Comparison of ENCODE assay signal across 9 cellular contexts in genomic region chr4:7539659-7540058, GRCh38.
A peak's percentile ranks its signal among the peaks of the same experiment; 100 is the strongest.
DNase-seq lines count a peak whose midpoint lies in the region; ATAC-seq and TF ChIP-seq lines count a peak whose summit lies in the region.
"Had no signal": no experiment of that assay in that cellular context is flagged by ENCODE, and none has a peak within 500 bp of the region (broad histone marks: within the 10 kb centered on the region; RNA-seq: fewer than 3 reads in every experiment).

No MANE protein-coding gene starts in this region.

- no peak overlapping the region for H3K4me3 ChIP-seq in breast epithelium

- H3K4me1 Mint-ChIP-seq in MCF 10A (ENCODE audit: insufficient read depth, unreplicated experiment) (no peaks in the 10 kb centered on the region), chondrocyte (ENCODE audit: low read depth) (no peaks in the 10 kb centered on the region)
- peaks cover 6% of the 10 kb centered on the region for H3K4me1 Mint-ChIP-seq in central memory CD8-positive, alpha-beta T cell
- H3K4me1 Mint-ChIP-seq in stimulated activated effector memory CD8-positive, alpha-beta T cell treated with anti-CD3 and anti-CD28 coated beads, Interleukin-12 subunit alpha, Interleukin-12 subunit beta, amount 100 ng/mL, for 72 hours: peaks cover 11% of the 10 kb centered on the region

- H3K9me3 ChIP-seq in breast epithelium: peaks cover 1 to 4% of the 10 kb centered on the region in 2 donors

- TF ChIP-seq CTCF in MCF 10A (IDR thresholded peaks at IDR 0.05; ENCODE audit: unreplicated experiment): no peak
- no peak for TF ChIP-seq CTCF in breast epithelium (IDR thresholded peaks at IDR 0.05)
- no peak for TF ChIP-seq CTCF in chondrocyte (IDR thresholded peaks at IDR 0.05)

- CTCF ChIA-PET in MCF 10A (lab: Yijun Ruan, JAX): no interaction called here

- H3K27ac Mint-ChIP-seq in MCF 10A (ENCODE audit: low read depth, unreplicated experiment) (peak overlapping the region; percentile 49), chondrocyte (ENCODE audit: unreplicated experiment) (no peak overlapping the region)
- peak overlapping the region; percentile 85 for H3K27ac Mint-ChIP-seq in central memory CD8-positive, alpha-beta T cell (ENCODE audit: low read depth)
- H3K27ac Mint-ChIP-seq in stimulated activated effector memory CD8-positive, alpha-beta T cell treated with anti-CD3 and anti-CD28 coated beads, Interleukin-12 subunit alpha, Interleukin-12 subunit beta, amount 100 ng/mL, for 72 hours: peak overlapping the region; percentile 81

- DNase-seq in MCF 10A (ENCODE audit: unreplicated experiment) (peak; percentile 76), breast epithelium (ENCODE audit: low spot score in 2 of 2) (no peak), SKM-1 treated with dmso at 0.1 percent for 144 hours (lab: John Stamatoyannopoulos, UW; ENCODE audit: unreplicated experiment) (peak; percentile 97), chondrocyte (ENCODE audit: low spot score) (no peak)
- DNase-seq in central memory CD8-positive, alpha-beta T cell (ENCODE audit: low spot score in 2 of 2): peak; percentile 47 to 81
- peak; percentile 12 to 60 for DNase-seq in stimulated activated effector memory CD8-positive, alpha-beta T cell treated with anti-CD3 and anti-CD28 coated beads, Interleukin-12 subunit alpha, Interleukin-12 subunit beta, amount 100 ng/mL, for 72 hours (ENCODE audit: low spot score in 2 of 2)

- H3K9me3 Mint-ChIP-seq in MCF 10A (ENCODE audit: unreplicated experiment): peaks cover 8% of the 10 kb centered on the region
- no peaks in the 10 kb centered on the region for H3K9me3 Mint-ChIP-seq in central memory CD8-positive, alpha-beta T cell
- peaks cover 6% of the 10 kb centered on the region for H3K9me3 Mint-ChIP-seq in stimulated activated effector memory CD8-positive, alpha-beta T cell treated with anti-CD3 and anti-CD28 coated beads, Interleukin-12 subunit alpha, Interleukin-12 subunit beta, amount 100 ng/mL, for 72 hours
- H3K9me3 Mint-ChIP-seq in chondrocyte (ENCODE audit: low read depth): peaks cover 2% of the 10 kb centered on the region

- POLR2A ChIA-PET in MCF 10A (lab: Yijun Ruan, JAX): no interaction called here

- H3K36me3 Mint-ChIP-seq in MCF 10A (ENCODE audit: insufficient read depth, unreplicated experiment) (no peaks in the 10 kb centered on the region), chondrocyte (ENCODE audit: low read depth) (no peaks in the 10 kb centered on the region)
- H3K36me3 Mint-ChIP-seq in central memory CD8-positive, alpha-beta T cell (ENCODE audit: insufficient read depth): no peaks in the 10 kb centered on the region
- H3K36me3 Mint-ChIP-seq in stimulated activated effector memory CD8-positive, alpha-beta T cell treated with anti-CD3 and anti-CD28 coated beads, Interleukin-12 subunit alpha, Interleukin-12 subunit beta, amount 100 ng/mL, for 72 hours: no peaks in the 10 kb centered on the region

- peak; percentile 84 for ATAC-seq in central memory CD8-positive, alpha-beta T cell (replicated peaks; ENCODE audit: extremely low read depth, poor library complexity, severe bottlenecking)
- ATAC-seq in stimulated activated effector memory CD8-positive, alpha-beta T cell treated with anti-CD3 and anti-CD28 coated beads, Interleukin-12 subunit alpha, Interleukin-12 subunit beta, amount 100 ng/mL, for 72 hours: peak; percentile 70
- ATAC-seq in GM19023 (IDR thresholded peaks at IDR 0.05; ENCODE audit: unreplicated experiment): no peak
- no peak for ATAC-seq in HG02852 (IDR thresholded peaks at IDR 0.05; ENCODE audit: unreplicated experiment)

- no peaks in the 10 kb centered on the region for H3K4me1 ChIP-seq in breast epithelium

- H3K27ac ChIP-seq in breast epithelium: no peak overlapping the region
- H3K27ac ChIP-seq: VCaP had no signal

- H3K4me3 Mint-ChIP-seq in MCF 10A (ENCODE audit: unreplicated experiment) (peak overlapping the region; percentile 40), chondrocyte (ENCODE audit: unreplicated experiment) (no peak overlapping the region)
- no peak overlapping the region for H3K4me3 Mint-ChIP-seq in central memory CD8-positive, alpha-beta T cell
- H3K4me3 Mint-ChIP-seq in stimulated activated effector memory CD8-positive, alpha-beta T cell treated with anti-CD3 and anti-CD28 coated beads, Interleukin-12 subunit alpha, Interleukin-12 subunit beta, amount 100 ng/mL, for 72 hours: no peak overlapping the region

- intact Hi-C loops in MCF 10A (cut with micrococcal nuclease) (no loop called here), breast epithelium (cut with DNase I; ENCODE audit: low total_unique reads) (no loop called here)

- H3K36me3 ChIP-seq in breast epithelium: no peaks in the 10 kb centered on the region

- H3K27me3 Mint-ChIP-seq in MCF 10A (ENCODE audit: insufficient read depth, unreplicated experiment) (no peaks in the 10 kb centered on the region), chondrocyte (ENCODE audit: low read depth) (no peaks in the 10 kb centered on the region)
- no peaks in the 10 kb centered on the region for H3K27me3 Mint-ChIP-seq in central memory CD8-positive, alpha-beta T cell

- no TSS peak for BruUV-seq in MCF 10A (replicated peaks; lab: Mats Ljungman, UMichigan)

- no peak for TF ChIP-seq POLR2A in breast epithelium (IDR thresholded peaks at IDR 0.05)

- no peaks in the 10 kb centered on the region for H3K27me3 ChIP-seq in breast epithelium

Comparison
In these comparisons a context has a peak if more than half of its experiments do, and no peak if none do; other contexts are left out.
1. DNase-seq: peak in MCF 10A (single experiment), SKM-1 treated with dmso at 0.1 percent for 144 hours (single experiment), central memory CD8-positive, alpha-beta T cell (2 of 2) and stimulated activated effector memory CD8-positive, alpha-beta T cell treated with anti-CD3 and anti-CD28 coated beads, Interleukin-12 subunit alpha, Interleukin-12 subunit beta, amount 100 ng/mL, for 72 hours (2 of 2); none in breast epithelium (0 of 2) and chondrocyte (single experiment).
2. ATAC-seq: peak in central memory CD8-positive, alpha-beta T cell (single experiment) and stimulated activated effector memory CD8-positive, alpha-beta T cell treated with anti-CD3 and anti-CD28 coated beads, Interleukin-12 subunit alpha, Interleukin-12 subunit beta, amount 100 ng/mL, for 72 hours (single experiment); none in GM19023 (single experiment) and HG02852 (single experiment).